Comparison of ENCODE assay signal across 8 cellular contexts in the genomic region with DNA sequence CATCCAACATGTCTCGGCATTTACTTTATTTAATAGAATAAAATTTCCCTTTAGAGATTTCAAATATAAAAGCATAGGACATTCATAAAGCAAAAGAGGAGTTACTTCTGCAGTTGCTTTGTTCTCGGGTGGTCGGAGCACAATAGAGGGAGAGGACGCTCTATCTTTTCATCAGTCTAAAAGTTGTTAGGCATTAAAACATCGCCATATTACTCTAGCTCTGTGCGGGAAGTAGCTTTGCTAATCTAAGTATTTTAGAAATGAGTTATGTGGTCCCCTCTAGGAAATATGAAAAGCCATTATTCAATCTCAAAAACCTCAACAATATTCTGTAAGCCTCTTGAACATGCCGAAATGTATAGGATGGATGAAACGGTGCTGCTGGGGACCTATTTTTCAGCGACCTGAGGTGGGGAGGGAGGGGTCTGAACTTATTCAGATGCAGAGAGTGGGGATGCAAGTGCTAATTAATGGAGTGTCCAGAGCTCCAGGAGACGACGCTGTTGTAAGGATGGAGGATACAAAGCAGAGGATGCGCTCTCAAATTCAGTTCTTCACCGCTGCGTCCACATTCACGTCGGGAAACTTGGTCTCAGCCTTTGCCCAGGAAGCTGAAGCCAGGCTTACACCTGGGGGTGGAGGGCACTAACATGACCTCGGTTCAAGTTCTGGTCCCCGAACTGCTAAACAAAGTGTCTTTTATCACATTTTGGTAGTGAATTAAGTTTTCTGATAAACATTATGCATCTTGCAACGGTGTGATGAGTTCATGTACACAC. TPM values are rescaled to one million over a fixed set of nuclear protein-coding genes. Genes with fewer than 3 reads are reported as not detected.
A peak's percentile ranks its signal among the peaks of the same experiment; 100 is the strongest.
DNase-seq lines count a peak whose midpoint lies in the region; ATAC-seq and TF ChIP-seq lines count a peak whose summit lies in the region.

No MANE protein-coding gene starts in this region.

- peaks cover 11% of the 10 kb centered on the region for H3K27me3 ChIP-seq in effector memory CD4-positive, alpha-beta T cell (replicated peaks; ENCODE audit: control insufficient read depth, insufficient read depth, low read length, poor library complexity, severe bottlenecking)

- H3K9me3 ChIP-seq in effector memory CD4-positive, alpha-beta T cell (ENCODE audit: control insufficient read depth, low read length): no peaks in the 10 kb centered on the region

- TF ChIP-seq CTCF in progenitor cell of endocrine pancreas (IDR thresholded peaks at IDR 0.05; ENCODE audit: unreplicated experiment) (no peak), GM10248 (IDR thresholded peaks at IDR 0.05; ENCODE audit: control extremely low read depth, extremely low read depth, low read depth, missing control alignments) (no peak)

- CTCF ChIA-PET in GM10248 (lab: Yijun Ruan, JAX): interaction anchor here (0.8 to 3.0 kb wide), 3 partner anchors 8 to 102 kb away, joined by 3 to 11 read pairs (median 9); no protein-coding TSS in a partner anchor

- POLR2A ChIA-PET in GM10248 (lab: Yijun Ruan, JAX): interaction anchor here (0.9 kb wide), 1 partner anchor 8 kb away, joined by 9 read pairs; no protein-coding TSS in a partner anchor

- no peaks in the 10 kb centered on the region for H3K4me1 Mint-ChIP-seq in progenitor cell of endocrine pancreas (ENCODE audit: low read depth)

- peak overlapping the region; percentile 96 for H3K4me3 ChIP-seq in effector memory CD4-positive, alpha-beta T cell (ENCODE audit: insufficient read depth, low read depth, low read length, poor library complexity, severe bottlenecking)

- H3K4me3 Mint-ChIP-seq in progenitor cell of endocrine pancreas (ENCODE audit: low read depth): no peak overlapping the region

- ATAC-seq in GM18499 (IDR thresholded peaks at IDR 0.05; ENCODE audit: insufficient read depth, unreplicated experiment): peak; percentile 13
- ATAC-seq in HG03342 (IDR thresholded peaks at IDR 0.05; ENCODE audit: unreplicated experiment): peak; percentile 2

- no peaks in the 10 kb centered on the region for H3K36me3 Mint-ChIP-seq in progenitor cell of endocrine pancreas (ENCODE audit: insufficient read depth)

- no peaks in the 10 kb centered on the region for H3K9me3 Mint-ChIP-seq in progenitor cell of endocrine pancreas (ENCODE audit: low read depth)

- peaks cover 24% of the 10 kb centered on the region for H3K4me1 ChIP-seq in effector memory CD4-positive, alpha-beta T cell (ENCODE audit: control insufficient read depth, insufficient read depth, low read length, poor library complexity, severe bottlenecking)

- H3K27ac ChIP-seq in effector memory CD4-positive, alpha-beta T cell (ENCODE audit: insufficient read depth, low read length, poor library complexity, severe bottlenecking): peak overlapping the region; percentile 59

- peak overlapping the region; percentile 15 for H3K27ac Mint-ChIP-seq in progenitor cell of endocrine pancreas

- no peaks in the 10 kb centered on the region for H3K36me3 ChIP-seq in effector memory CD4-positive, alpha-beta T cell (ENCODE audit: control insufficient read depth, insufficient read depth, low read length)

- H3K27me3 Mint-ChIP-seq in progenitor cell of endocrine pancreas: peaks cover 89% of the 10 kb centered on the region

- peak; percentile 36 for DNase-seq in RPMI7951 (ENCODE audit: low read depth)
- DNase-seq in effector memory CD4-positive, alpha-beta T cell: no peak
- no peak for DNase-seq in progenitor cell of endocrine pancreas (ENCODE audit: low spot score, unreplicated experiment)
- no peak for DNase-seq in kidney tubule cell (ENCODE audit: low spot score)
- DNase-seq in GM10248 (ENCODE audit: extremely low spot score): no peak
- no peak for DNase-seq in epidermal melanocyte (ENCODE audit: insufficient read length, low spot score)

RNA-seq across cellular contexts. Expression of gene CDKN2C, which starts 6.3 kb away (rescaled TPM):
- 108 and 133 TPM in 2 replicates for total RNA-seq in RPMI7951 (2014; rRNA removed; shearing (Covaris generic))
- total RNA-seq in progenitor cell of endocrine pancreas: 0.26 and 0.33 TPM in 2 replicates

RNA-seq across cellular contexts. Expression of gene FAF1, which starts 16.2 kb away (rescaled TPM):
- total RNA-seq in RPMI7951 (2014; rRNA removed; shearing (Covaris generic)): 88.3 and 102 TPM in 2 replicates
- total RNA-seq in progenitor cell of endocrine pancreas: 49.0 and 55.4 TPM in 2 replicates

Comparison
In these comparisons a context has a peak if more than half of its experiments do, and no peak if none do; other contexts are left out.
1. RNA of gene CDKN2C, which starts 6.3 kb away (total RNA-seq): 108 to 133 TPM in RPMI7951; 0.26 to 0.33 TPM in progenitor cell of endocrine pancreas; every median in the first group is over 10 times any median in the second.